In the genomic region with DNA sequence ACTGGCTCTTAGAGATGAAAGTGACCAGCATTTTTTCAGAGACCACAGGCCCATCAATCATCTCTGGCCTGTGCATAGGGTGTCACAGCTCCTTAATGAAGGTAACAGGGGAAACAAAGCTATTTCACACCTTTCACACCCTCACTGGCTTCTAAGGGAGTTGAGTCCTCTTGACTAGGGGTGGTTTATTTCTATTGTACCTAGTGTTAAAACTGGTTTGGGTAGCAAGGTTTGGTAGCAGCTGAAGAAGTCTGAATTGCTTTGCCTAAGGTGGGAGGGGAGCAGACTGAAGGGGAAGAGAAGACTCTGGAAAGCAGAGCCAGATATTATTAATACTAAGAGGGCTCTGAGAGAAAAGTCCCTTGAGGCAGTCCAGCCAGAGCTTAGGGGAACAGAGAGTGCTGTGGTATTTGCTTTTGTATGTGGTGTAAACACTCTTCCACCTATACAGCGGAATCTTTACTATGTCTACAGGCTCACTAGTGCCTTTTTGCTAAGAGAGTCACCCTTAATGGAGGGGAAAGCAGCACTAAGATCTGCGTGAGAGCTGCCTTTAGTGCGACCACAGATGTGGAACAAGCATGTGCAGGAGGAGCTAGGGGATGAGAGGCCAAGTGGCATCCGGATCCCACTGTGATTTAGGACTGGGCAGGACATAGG, we compare ENCODE assay signal across 14 cellular contexts.
DNase-seq lines count a peak whose midpoint lies in the region; ATAC-seq, FAIRE-seq and TF ChIP-seq lines count a peak whose summit lies in the region.
"Had no signal": no experiment of that assay in that cellular context is flagged by ENCODE, and none has a peak within 500 bp of the region (broad histone marks: within the 10 kb centered on the region; RNA-seq: fewer than 3 reads in every experiment).

No MANE protein-coding gene starts in this region.

- FAIRE-seq in GM12892 (lab: Jason Lieb, UNC), result no peak

- H3K27me3 Mint-ChIP-seq in Caco-2 (ENCODE audit: insufficient read depth, unreplicated experiment), result no peaks in the 10 kb centered on the region

- peaks cover 16% of the 10 kb centered on the region for H3K36me3 Mint-ChIP-seq in Caco-2 (ENCODE audit: insufficient read depth, unreplicated experiment)
- H3K36me3 Mint-ChIP-seq: activated naive CD8-positive, alpha-beta T cell treated with anti-CD3 and anti-CD28 coated beads, Interleukin-2, amount 10 ng/mL, durations not matched to agents 7 days and 5 days had no signal

- no peak overlapping the region for H3K4me2 ChIP-seq in IMR-90 (ENCODE audit: low read depth, low read length)

- TF ChIP-seq RAD21 in IMR-90 (IDR thresholded peaks at IDR 0.05; ENCODE audit: low read length), result no peak

- H3K9me3 Mint-ChIP-seq in Caco-2 (ENCODE audit: unreplicated experiment), result no peaks in the 10 kb centered on the region
- H3K9me3 Mint-ChIP-seq: activated naive CD8-positive, alpha-beta T cell treated with anti-CD3 and anti-CD28 coated beads, Interleukin-2, amount 10 ng/mL, durations not matched to agents 7 days and 5 days had no signal

- H3K14ac ChIP-seq in IMR-90 (replicated peaks; ENCODE audit: low read depth, low read length), result no peak overlapping the region

- H3K23ac ChIP-seq in IMR-90 (ENCODE audit: low read depth, low read length), result no peak overlapping the region

- 0 out of 4 replicates have a peak, but pooled peaks cover 0 to 2% of the 10 kb centered on the region in 2 experiments for H3K79me1 ChIP-seq in IMR-90 (ENCODE audit: low read depth in 1 of 2, low read length in 2 of 2)

- intact Hi-C loops in Caco-2 (cut with micrococcal nuclease; ENCODE audit: unreplicated experiment), result loop anchor here (5.0 kb wide), 1 partner anchor 137 kb away; no protein-coding TSS in a partner anchor
- intact Hi-C loops in IMR-90 (cut with micrococcal nuclease), result no loop called here

- no peaks in the 10 kb centered on the region for H3K27me3 ChIP-seq in Caco-2 (replicated peaks; ENCODE audit: control insufficient read depth, insufficient read depth, low read length)
- no peaks in the 10 kb centered on the region for H3K27me3 ChIP-seq in IMR-90 (ENCODE audit: control insufficient read depth, insufficient read depth, low read length)
- H3K27me3 ChIP-seq: Peyer's patch, tibial artery had no signal

- TF ChIP-seq CTCF in Caco-2 (IDR thresholded peaks at IDR 0.05; ENCODE audit: insufficient read depth in 1 of 2, low read depth in 1 of 2, low read length in 1 of 2, severe bottlenecking in 1 of 2, unreplicated experiment in 1 of 2) (no peak), IMR-90 (conservative IDR thresholded peaks at IDR 0.05; ENCODE audit: low read depth, low read length) (no peak)

- CTCF ChIA-PET in Caco-2 (lab: Charles Lee), result interaction anchor here (0.8 kb wide), 1 partner anchor 136 kb away, joined by 3 read pairs; no protein-coding TSS in a partner anchor
- CTCF ChIA-PET in IMR-90 (lab: Yijun Ruan, JAX), result no interaction called here

- DNase-seq in Caco-2 (no peak), IMR-90 (no peak), GM12892 (ENCODE audit: insufficient read length) (no peak), NCI-H2029 (lab: John Stamatoyannopoulos, UW) (no peak), NK-92 (lab: John Stamatoyannopoulos, UW; ENCODE audit: unreplicated experiment) (no peak), NCI-H446 (lab: John Stamatoyannopoulos, UW) (no peak)
- DNase-seq: activated naive CD8-positive, alpha-beta T cell treated with anti-CD3 and anti-CD28 coated beads, Interleukin-2, amount 10 ng/mL, durations not matched to agents 7 days and 5 days; DND-41; Peyer's patch; retina; T-helper 9 cell; tibial artery had no signal

- H3K4ac ChIP-seq in IMR-90 (ENCODE audit: low read depth, low read length), result peak overlapping the region; percentile 40; the same call in 1 of the 2 replicates

- no peak overlapping the region for H3K4me3 ChIP-seq in Caco-2 (ENCODE audit: low read depth, low read length)
- no peak overlapping the region for H3K4me3 ChIP-seq in IMR-90 (ENCODE audit: insufficient read depth, low read depth, low read length)
- H3K4me3 ChIP-seq: Peyer's patch, tibial artery had no signal

- dilution Hi-C loops in IMR-90 (cut with HindIII; ENCODE audit: low sequenced_read_pairs, unreplicated experiment), result no loop called here

- H3K4me3 Mint-ChIP-seq in Caco-2 (ENCODE audit: unreplicated experiment), result no peak overlapping the region
- H3K4me3 Mint-ChIP-seq: activated naive CD8-positive, alpha-beta T cell treated with anti-CD3 and anti-CD28 coated beads, Interleukin-2, amount 10 ng/mL, durations not matched to agents 7 days and 5 days had no signal

- H3K4me1 Mint-ChIP-seq in Caco-2 (ENCODE audit: low read depth, unreplicated experiment), result peaks cover 35% of the 10 kb centered on the region
- H3K4me1 Mint-ChIP-seq: activated naive CD8-positive, alpha-beta T cell treated with anti-CD3 and anti-CD28 coated beads, Interleukin-2, amount 10 ng/mL, durations not matched to agents 7 days and 5 days had no signal

- 0 out of 3 replicates have a peak overlapping the region, but pooled peaks have one; percentile 6 for H2BK15ac ChIP-seq in IMR-90 (ENCODE audit: low read depth, low read length)

- no peak overlapping the region for H2AK9ac ChIP-seq in IMR-90 (replicated peaks; ENCODE audit: low read depth, low read length, poor library complexity)

- BruUV-seq in Caco-2 (replicated peaks; lab: Mats Ljungman, UMichigan) (no TSS peak), IMR-90 (replicated peaks; lab: Mats Ljungman, UMichigan) (no TSS peak)

- peaks cover 2% of the 10 kb centered on the region for H3K9me1 ChIP-seq in IMR-90 (ENCODE audit: insufficient read depth, low read length)

- H2BK120ac ChIP-seq in IMR-90 (ENCODE audit: low read depth, low read length), result no peak overlapping the region

- no CpG with 5 or more reads among the region's 4 CpGs for WGBS in IMR-90 (ENCODE audit: extremely low coverage in 2 of 2, insufficient read length in 1 of 2), 2 experiments

- H3K9ac ChIP-seq in IMR-90 (ENCODE audit: low read depth, low read length), result no peak overlapping the region

- H3K36me3 ChIP-seq in Caco-2 (ENCODE audit: control insufficient read depth, insufficient read depth, low read length), result no peaks in the 10 kb centered on the region
- H3K36me3 ChIP-seq in IMR-90 (ENCODE audit: control insufficient read depth, insufficient read depth, low read length), result no peaks in the 10 kb centered on the region
- H3K36me3 ChIP-seq: Peyer's patch, tibial artery had no signal

- POLR2A ChIA-PET in Caco-2 (lab: Charles Lee) (no interaction called here), IMR-90 (lab: Charles Lee; ENCODE audit: unreplicated experiment) (interaction anchor here (0.6 kb wide), 1 partner anchor 35 kb away, joined by 3 read pairs; no protein-coding TSS in a partner anchor)

- TF ChIP-seq POLR2A in IMR-90 (IDR thresholded peaks at IDR 0.05; ENCODE audit: low read depth, low read length), result no peak
- no peak for TF ChIP-seq POLR2A in GM12892 (IDR thresholded peaks at IDR 0.05; ENCODE audit: low read depth, low read length)

- no peak overlapping the region for H4K91ac ChIP-seq in IMR-90 (ENCODE audit: insufficient read depth, low read depth, low read length)

- H3K56ac ChIP-seq in IMR-90 (ENCODE audit: extremely low read depth, insufficient read depth, low read length), result no peak overlapping the region

- no peaks in the 10 kb centered on the region for H4K20me1 ChIP-seq in IMR-90 (ENCODE audit: insufficient read depth, low read length)

- no peak overlapping the region for H3K18ac ChIP-seq in IMR-90 (ENCODE audit: low read depth, low read length)

- in situ Hi-C loops in IMR-90 (cut with MboI; ENCODE audit: low sequenced_read_pairs), result no loop called here

- no peak overlapping the region for H2BK20ac ChIP-seq in IMR-90 (ENCODE audit: low read depth, low read length)

- H3K27ac Mint-ChIP-seq in Caco-2 (ENCODE audit: unreplicated experiment), result peak overlapping the region; percentile 51
- H3K27ac Mint-ChIP-seq: activated naive CD8-positive, alpha-beta T cell treated with anti-CD3 and anti-CD28 coated beads, Interleukin-2, amount 10 ng/mL, durations not matched to agents 7 days and 5 days had no signal

- peak; percentile 85 for ATAC-seq in GM19351 (IDR thresholded peaks at IDR 0.05; ENCODE audit: unreplicated experiment)
- peak; percentile 93 for ATAC-seq in HG02798 (IDR thresholded peaks at IDR 0.05; ENCODE audit: poor library complexity, unreplicated experiment)
- ATAC-seq in IMR-90 (ENCODE audit: low read depth), result no peak

- H3K9me3 ChIP-seq in Caco-2, result no peaks in the 10 kb centered on the region
- no peaks in the 10 kb centered on the region for H3K9me3 ChIP-seq in IMR-90 (ENCODE audit: control insufficient read depth, insufficient read depth, low read length)
- H3K9me3 ChIP-seq: Peyer's patch, tibial artery had no signal

- H2AFZ ChIP-seq in IMR-90 (replicated peaks; ENCODE audit: low read length, poor library complexity), result no peak overlapping the region

- no peak overlapping the region for H4K8ac ChIP-seq in IMR-90 (ENCODE audit: low read depth in 2 of 2, low read length in 2 of 2)

- no peak overlapping the region for H4K5ac ChIP-seq in IMR-90 (ENCODE audit: low read depth, low read length)

- H3K27ac ChIP-seq in IMR-90 (ENCODE audit: insufficient read depth, low read length), result no peak overlapping the region
- H3K27ac ChIP-seq: Peyer's patch, tibial artery had no signal

- H2AK5ac ChIP-seq in IMR-90 (ENCODE audit: low read depth, low read length), result 0 out of 2 replicates have a peak overlapping the region, but pooled peaks have one; percentile 33

- H2BK5ac ChIP-seq in IMR-90 (ENCODE audit: low read depth, low read length, poor library complexity, severe bottlenecking), result no peak overlapping the region

- H3K4me1 ChIP-seq in Caco-2 (peaks cover 31% of the 10 kb centered on the region), IMR-90 (ENCODE audit: control insufficient read depth, insufficient read depth, low read length) (peaks cover 5% of the 10 kb centered on the region)

TF ChIP-seq in IMR-90, 13 proteins besides CTCF, POLR2A, EP300 and RAD21 (continues in another document):
- TF ChIP-seq CEBPB (IDR thresholded peaks at IDR 0.05; ENCODE audit: low read depth, low read length) (no peak), BHLHE40 (IDR thresholded peaks at IDR 0.05; ENCODE audit: low read depth, low read length) (no peak), ELK1 (IDR thresholded peaks at IDR 0.05; ENCODE audit: borderline replicate concordance, low read depth, low read length) (no peak), MXI1 (IDR thresholded peaks at IDR 0.05; ENCODE audit: borderline replicate concordance, low read depth, low read length) (no peak), RFX5 (IDR thresholded peaks at IDR 0.05; ENCODE audit: low read depth, low read length) (no peak)
